Comparison of ENCODE assay signal across 1 cellular context in genomic region chr18:1013951-1014350, GRCh38.
TF ChIP-seq lines count a peak whose summit lies in the region.

No MANE protein-coding gene starts in this region.

TF ChIP-seq in H1, 55 proteins besides CTCF, POLR2A, EP300 and RAD21 (continued from another document):
- TF ChIP-seq, protein P1, sequence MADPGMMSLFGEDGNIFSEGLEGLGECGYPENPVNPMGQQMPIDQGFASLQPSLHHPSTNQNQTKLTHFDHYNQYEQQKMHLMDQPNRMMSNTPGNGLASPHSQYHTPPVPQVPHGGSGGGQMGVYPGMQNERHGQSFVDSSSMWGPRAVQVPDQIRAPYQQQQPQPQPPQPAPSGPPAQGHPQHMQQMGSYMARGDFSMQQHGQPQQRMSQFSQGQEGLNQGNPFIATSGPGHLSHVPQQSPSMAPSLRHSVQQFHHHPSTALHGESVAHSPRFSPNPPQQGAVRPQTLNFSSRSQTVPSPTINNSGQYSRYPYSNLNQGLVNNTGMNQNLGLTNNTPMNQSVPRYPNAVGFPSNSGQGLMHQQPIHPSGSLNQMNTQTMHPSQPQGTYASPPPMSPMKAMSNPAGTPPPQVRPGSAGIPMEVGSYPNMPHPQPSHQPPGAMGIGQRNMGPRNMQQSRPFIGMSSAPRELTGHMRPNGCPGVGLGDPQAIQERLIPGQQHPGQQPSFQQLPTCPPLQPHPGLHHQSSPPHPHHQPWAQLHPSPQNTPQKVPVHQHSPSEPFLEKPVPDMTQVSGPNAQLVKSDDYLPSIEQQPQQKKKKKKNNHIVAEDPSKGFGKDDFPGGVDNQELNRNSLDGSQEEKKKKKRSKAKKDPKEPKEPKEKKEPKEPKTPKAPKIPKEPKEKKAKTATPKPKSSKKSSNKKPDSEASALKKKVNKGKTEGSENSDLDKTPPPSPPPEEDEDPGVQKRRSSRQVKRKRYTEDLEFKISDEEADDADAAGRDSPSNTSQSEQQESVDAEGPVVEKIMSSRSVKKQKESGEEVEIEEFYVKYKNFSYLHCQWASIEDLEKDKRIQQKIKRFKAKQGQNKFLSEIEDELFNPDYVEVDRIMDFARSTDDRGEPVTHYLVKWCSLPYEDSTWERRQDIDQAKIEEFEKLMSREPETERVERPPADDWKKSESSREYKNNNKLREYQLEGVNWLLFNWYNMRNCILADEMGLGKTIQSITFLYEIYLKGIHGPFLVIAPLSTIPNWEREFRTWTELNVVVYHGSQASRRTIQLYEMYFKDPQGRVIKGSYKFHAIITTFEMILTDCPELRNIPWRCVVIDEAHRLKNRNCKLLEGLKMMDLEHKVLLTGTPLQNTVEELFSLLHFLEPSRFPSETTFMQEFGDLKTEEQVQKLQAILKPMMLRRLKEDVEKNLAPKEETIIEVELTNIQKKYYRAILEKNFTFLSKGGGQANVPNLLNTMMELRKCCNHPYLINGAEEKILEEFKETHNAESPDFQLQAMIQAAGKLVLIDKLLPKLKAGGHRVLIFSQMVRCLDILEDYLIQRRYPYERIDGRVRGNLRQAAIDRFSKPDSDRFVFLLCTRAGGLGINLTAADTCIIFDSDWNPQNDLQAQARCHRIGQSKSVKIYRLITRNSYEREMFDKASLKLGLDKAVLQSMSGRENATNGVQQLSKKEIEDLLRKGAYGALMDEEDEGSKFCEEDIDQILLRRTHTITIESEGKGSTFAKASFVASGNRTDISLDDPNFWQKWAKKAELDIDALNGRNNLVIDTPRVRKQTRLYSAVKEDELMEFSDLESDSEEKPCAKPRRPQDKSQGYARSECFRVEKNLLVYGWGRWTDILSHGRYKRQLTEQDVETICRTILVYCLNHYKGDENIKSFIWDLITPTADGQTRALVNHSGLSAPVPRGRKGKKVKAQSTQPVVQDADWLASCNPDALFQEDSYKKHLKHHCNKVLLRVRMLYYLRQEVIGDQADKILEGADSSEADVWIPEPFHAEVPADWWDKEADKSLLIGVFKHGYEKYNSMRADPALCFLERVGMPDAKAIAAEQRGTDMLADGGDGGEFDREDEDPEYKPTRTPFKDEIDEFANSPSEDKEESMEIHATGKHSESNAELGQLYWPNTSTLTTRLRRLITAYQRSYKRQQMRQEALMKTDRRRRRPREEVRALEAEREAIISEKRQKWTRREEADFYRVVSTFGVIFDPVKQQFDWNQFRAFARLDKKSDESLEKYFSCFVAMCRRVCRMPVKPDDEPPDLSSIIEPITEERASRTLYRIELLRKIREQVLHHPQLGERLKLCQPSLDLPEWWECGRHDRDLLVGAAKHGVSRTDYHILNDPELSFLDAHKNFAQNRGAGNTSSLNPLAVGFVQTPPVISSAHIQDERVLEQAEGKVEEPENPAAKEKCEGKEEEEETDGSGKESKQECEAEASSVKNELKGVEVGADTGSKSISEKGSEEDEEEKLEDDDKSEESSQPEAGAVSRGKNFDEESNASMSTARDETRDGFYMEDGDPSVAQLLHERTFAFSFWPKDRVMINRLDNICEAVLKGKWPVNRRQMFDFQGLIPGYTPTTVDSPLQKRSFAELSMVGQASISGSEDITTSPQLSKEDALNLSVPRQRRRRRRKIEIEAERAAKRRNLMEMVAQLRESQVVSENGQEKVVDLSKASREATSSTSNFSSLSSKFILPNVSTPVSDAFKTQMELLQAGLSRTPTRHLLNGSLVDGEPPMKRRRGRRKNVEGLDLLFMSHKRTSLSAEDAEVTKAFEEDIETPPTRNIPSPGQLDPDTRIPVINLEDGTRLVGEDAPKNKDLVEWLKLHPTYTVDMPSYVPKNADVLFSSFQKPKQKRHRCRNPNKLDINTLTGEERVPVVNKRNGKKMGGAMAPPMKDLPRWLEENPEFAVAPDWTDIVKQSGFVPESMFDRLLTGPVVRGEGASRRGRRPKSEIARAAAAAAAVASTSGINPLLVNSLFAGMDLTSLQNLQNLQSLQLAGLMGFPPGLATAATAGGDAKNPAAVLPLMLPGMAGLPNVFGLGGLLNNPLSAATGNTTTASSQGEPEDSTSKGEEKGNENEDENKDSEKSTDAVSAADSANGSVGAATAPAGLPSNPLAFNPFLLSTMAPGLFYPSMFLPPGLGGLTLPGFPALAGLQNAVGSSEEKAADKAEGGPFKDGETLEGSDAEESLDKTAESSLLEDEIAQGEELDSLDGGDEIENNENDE (IDR thresholded peaks at IDR 0.05; ENCODE audit: insufficient replicate concordance, low read length) = no peak
TF ChIP-seq in H1: peak in this region for 0.
